1 cellular context compared by ENCODE assay signal in the genomic region with DNA sequence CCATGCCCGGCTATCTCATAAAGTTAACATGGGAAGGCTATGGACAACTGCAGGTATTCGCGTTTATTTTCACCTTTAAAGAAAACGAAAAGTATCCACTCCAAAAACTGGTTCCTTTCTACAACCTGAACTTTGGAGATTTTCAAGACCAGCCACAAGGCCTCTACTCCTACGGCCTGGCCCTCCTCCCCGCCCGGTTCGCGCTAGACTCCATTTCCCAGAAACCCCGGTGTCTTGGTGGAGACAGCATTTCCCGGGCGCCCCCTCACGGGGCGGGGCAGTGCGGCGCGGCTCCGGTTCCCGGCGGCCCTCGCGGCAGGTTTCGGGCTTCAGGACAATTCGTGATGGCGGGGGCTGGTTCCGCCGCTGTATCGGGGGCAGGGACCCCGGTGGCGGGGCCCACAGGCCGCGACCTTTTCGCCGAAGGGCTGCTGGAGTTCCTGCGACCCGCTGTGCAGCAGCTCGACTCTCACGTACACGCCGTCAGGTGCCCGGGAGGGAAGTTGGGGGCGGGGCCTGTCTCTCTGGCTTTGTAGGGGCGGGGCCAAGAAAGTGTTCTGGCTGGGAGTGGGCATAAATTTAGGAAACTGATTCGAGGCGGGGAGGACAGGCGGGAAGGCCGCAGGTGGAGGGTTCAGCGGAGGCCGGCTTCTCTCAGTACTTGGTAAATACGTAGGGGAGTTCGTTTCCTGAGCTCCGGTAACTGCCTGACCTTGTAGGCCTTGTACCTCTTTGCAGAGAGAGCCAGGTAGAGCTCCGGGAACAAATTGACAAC.
TF ChIP-seq lines count a peak whose summit lies in the region.

A gene with protein sequence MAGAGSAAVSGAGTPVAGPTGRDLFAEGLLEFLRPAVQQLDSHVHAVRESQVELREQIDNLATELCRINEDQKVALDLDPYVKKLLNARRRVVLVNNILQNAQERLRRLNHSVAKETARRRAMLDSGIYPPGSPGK (plus strand): TSS at position 304 of the 775 bp plus-strand sequence. CDS start 41 bp downstream, at position 345.

TF ChIP-seq in HepG2, 621 proteins besides CTCF, POLR2A, EP300 and RAD21 (continued from another document and continues in another):
- TF ChIP-seq KDM4B (CRISPR knock-in tag; IDR thresholded peaks at IDR 0.05) (no peak; the same call in 1 of the 2 replicates), ZNF510 (CRISPR knock-in tag; IDR thresholded peaks at IDR 0.05; ENCODE audit: low read depth) (0 out of 2 replicates have a peak, but pooled peaks have one; percentile 41), KDM5B (CRISPR knock-in tag; IDR thresholded peaks at IDR 0.05; ENCODE audit: borderline replicate concordance) (peak; percentile 62; the same call in 1 of the 2 replicates), PHF21A (CRISPR knock-in tag; IDR thresholded peaks at IDR 0.05) (peak; percentile 21; the same call in 1 of the 2 replicates), ZNF570 (CRISPR knock-in tag; IDR thresholded peaks at IDR 0.05; ENCODE audit: borderline replicate concordance) (no peak), SP4 (CRISPR knock-in tag; IDR thresholded peaks at IDR 0.05) (peak; percentile 81), SUZ12 (IDR thresholded peaks at IDR 0.05; ENCODE audit: low read depth, low read length) (peak; percentile 52), CREB1 (IDR thresholded peaks at IDR 0.05) (no peak), CREB1 (CRISPR knock-in tag; IDR thresholded peaks at IDR 0.05) (peak; percentile 80), ETV6 (CRISPR knock-in tag; conservative IDR thresholded peaks at IDR 0.05) (no peak), ZFY (CRISPR knock-in tag; IDR thresholded peaks at IDR 0.05) (peak; percentile 97), ZNF614 (CRISPR knock-in tag; IDR thresholded peaks at IDR 0.05; ENCODE audit: borderline replicate concordance) (no peak), SPEN (CRISPR knock-in tag; IDR thresholded peaks at IDR 0.05; ENCODE audit: low read depth) (peak; percentile 75), ZBTB1 (CRISPR knock-in tag; IDR thresholded peaks at IDR 0.05; ENCODE audit: borderline replicate concordance) (no peak), TFDP2 (CRISPR knock-in tag; IDR thresholded peaks at IDR 0.05) (peak; percentile 80), PRDM10 (CRISPR knock-in tag; IDR thresholded peaks at IDR 0.05; ENCODE audit: low read depth) (no peak), SALL2 (CRISPR knock-in tag; IDR thresholded peaks at IDR 0.05) (peak; percentile 73; the same call in 1 of the 2 replicates), THAP9 (CRISPR knock-in tag; IDR thresholded peaks at IDR 0.05; ENCODE audit: borderline replicate concordance) (peak; percentile 67; the same call in 1 of the 2 replicates), ZNF792 (CRISPR knock-in tag; IDR thresholded peaks at IDR 0.05) (no peak), TFDP1 (CRISPR knock-in tag; IDR thresholded peaks at IDR 0.05; ENCODE audit: borderline replicate concordance) (peak; percentile 63; the same call in 1 of the 2 replicates), MIXL1 (CRISPR knock-in tag; IDR thresholded peaks at IDR 0.05) (peak; percentile 54; the same call in 1 of the 2 replicates), KDM3A (CRISPR knock-in tag; IDR thresholded peaks at IDR 0.05; ENCODE audit: low read depth) (0 out of 2 replicates have a peak, but pooled peaks have one; percentile 68), HMGXB4 (CRISPR knock-in tag; IDR thresholded peaks at IDR 0.05; ENCODE audit: borderline replicate concordance in 1 of 2, low read depth in 1 of 2) (peak; percentile 57 to 59; a peak in 2 of 4 replicates), ASH2L (IDR thresholded peaks at IDR 0.05; ENCODE audit: insufficient read length, low read depth, low read length) (peak; percentile 95), NKX3-1 (CRISPR knock-in tag; IDR thresholded peaks at IDR 0.05) (peak; percentile 57; the same call in 1 of the 2 replicates), JUNB (CRISPR knock-in tag; IDR thresholded peaks at IDR 0.05; ENCODE audit: borderline replicate concordance) (no peak), ZNF781 (CRISPR knock-in tag; IDR thresholded peaks at IDR 0.05; ENCODE audit: borderline replicate concordance, not compliant biosample characterization) (peak; percentile 51), ZNF460 (CRISPR knock-in tag; IDR thresholded peaks at IDR 0.05; ENCODE audit: borderline replicate concordance) (no peak), ZNF263 (CRISPR knock-in tag; IDR thresholded peaks at IDR 0.05) (peak; percentile 27; the same call in 1 of the 2 replicates), ZNF562 (CRISPR knock-in tag; IDR thresholded peaks at IDR 0.05; ENCODE audit: borderline replicate concordance) (no peak), FOXP4 (CRISPR knock-in tag; IDR thresholded peaks at IDR 0.05) (0 out of 2 replicates have a peak, but pooled peaks have one; percentile 26), ZBTB25 (CRISPR knock-in tag; IDR thresholded peaks at IDR 0.05) (peak; percentile 81), BORCS8-MEF2B (CRISPR knock-in tag; IDR thresholded peaks at IDR 0.05) (0 out of 2 replicates have a peak, but pooled peaks have one; percentile 18)
- TF ChIP-seq, protein P1, sequence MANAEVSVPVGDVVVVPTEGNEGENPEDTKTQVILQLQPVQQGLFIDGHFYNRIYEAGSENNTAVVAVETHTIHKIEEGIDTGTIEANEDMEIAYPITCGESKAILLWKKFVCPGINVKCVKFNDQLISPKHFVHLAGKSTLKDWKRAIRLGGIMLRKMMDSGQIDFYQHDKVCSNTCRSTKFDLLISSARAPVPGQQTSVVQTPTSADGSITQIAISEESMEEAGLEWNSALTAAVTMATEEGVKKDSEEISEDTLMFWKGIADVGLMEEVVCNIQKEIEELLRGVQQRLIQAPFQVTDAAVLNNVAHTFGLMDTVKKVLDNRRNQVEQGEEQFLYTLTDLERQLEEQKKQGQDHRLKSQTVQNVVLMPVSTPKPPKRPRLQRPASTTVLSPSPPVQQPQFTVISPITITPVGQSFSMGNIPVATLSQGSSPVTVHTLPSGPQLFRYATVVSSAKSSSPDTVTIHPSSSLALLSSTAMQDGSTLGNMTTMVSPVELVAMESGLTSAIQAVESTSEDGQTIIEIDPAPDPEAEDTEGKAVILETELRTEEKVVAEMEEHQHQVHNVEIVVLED (CRISPR knock-in tag; IDR thresholded peaks at IDR 0.05; ENCODE audit: borderline replicate concordance) = peak; percentile 84
- TF ChIP-seq, protein P2, sequence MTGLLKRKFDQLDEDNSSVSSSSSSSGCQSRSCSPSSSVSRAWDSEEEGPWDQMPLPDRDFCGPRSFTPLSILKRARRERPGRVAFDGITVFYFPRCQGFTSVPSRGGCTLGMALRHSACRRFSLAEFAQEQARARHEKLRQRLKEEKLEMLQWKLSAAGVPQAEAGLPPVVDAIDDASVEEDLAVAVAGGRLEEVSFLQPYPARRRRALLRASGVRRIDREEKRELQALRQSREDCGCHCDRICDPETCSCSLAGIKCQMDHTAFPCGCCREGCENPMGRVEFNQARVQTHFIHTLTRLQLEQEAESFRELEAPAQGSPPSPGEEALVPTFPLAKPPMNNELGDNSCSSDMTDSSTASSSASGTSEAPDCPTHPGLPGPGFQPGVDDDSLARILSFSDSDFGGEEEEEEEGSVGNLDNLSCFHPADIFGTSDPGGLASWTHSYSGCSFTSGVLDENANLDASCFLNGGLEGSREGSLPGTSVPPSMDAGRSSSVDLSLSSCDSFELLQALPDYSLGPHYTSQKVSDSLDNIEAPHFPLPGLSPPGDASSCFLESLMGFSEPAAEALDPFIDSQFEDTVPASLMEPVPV (CRISPR knock-in tag; IDR thresholded peaks at IDR 0.05) = peak; percentile 43; the same call in 1 of the 2 replicates
